16 cellular contexts compared by ENCODE assay signal in the genomic region with DNA sequence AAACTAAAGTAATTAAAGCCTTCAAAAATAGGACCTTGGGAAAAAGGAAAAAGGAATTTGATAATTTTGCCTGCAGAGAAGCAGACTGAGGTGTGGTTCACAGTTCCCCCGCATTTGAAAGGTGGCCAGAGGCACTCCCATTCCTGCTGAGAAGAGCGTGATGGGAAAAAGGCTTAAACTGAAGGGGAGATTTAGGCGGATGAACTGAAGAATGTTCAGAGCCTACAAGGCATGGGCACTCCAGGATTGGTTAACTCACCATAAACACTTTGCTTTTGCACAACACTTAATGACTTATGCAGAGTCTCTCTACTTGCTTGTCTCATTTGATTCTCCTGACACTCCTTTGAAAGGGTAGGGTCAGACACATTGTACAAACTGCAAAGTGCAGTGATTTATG.
"Had no signal": no experiment of that assay in that cellular context is flagged by ENCODE, and none has a peak within 500 bp of the region (broad histone marks: within the 10 kb centered on the region; RNA-seq: fewer than 3 reads in every experiment).

No MANE protein-coding gene starts in this region.

- H3K4me1 ChIP-seq: gastrocnemius medialis, transverse colon, vagina had no signal

- H3K9me3 ChIP-seq: gastrocnemius medialis, neutrophil, suprapubic skin, transverse colon, vagina had no signal

- H3K4me3 ChIP-seq: gastrocnemius medialis, suprapubic skin, transverse colon, vagina had no signal

- DNase-seq: activated CD4-positive, alpha-beta memory T cell treated with anti-CD3 and anti-CD28 coated beads for 36 hours; activated CD4-positive, alpha-beta T cell treated with anti-CD3 and anti-CD28 coated beads for 36 hours; activated gamma-delta T cell treated with Interleukin-2 at 50 U/mL for 16 hours; activated T-cell treated with anti-CD3 and anti-CD28 coated beads for 4 hours; amniotic stem cell; dermis blood vessel endothelial cell; effector memory CD4-positive, alpha-beta T cell; gastrocnemius medialis; head of caudate nucleus; natural killer cell; retina; transverse colon had no signal

- H3K27ac ChIP-seq: gastrocnemius medialis, neutrophil, suprapubic skin, transverse colon, vagina had no signal

- H3K27me3 ChIP-seq: gastrocnemius medialis, neutrophil, suprapubic skin, transverse colon, vagina had no signal

- ATAC-seq: activated CD4-positive, alpha-beta T cell treated with anti-CD3 and anti-CD28 coated beads for 36 hours; gastrocnemius medialis; natural killer cell; WTC11 had no signal

- H3K36me3 ChIP-seq: gastrocnemius medialis, neutrophil, suprapubic skin, transverse colon, vagina had no signal
